In genomic region chr17:82244413-82245140, GRCh38 we compare ENCODE assay signal across 8 cellular contexts. TPM values are rescaled to one million over a fixed set of nuclear protein-coding genes. Genes with fewer than 3 reads are reported as not detected.
DNase-seq lines count a peak whose midpoint lies in the region; ATAC-seq and TF ChIP-seq lines count a peak whose summit lies in the region.

No MANE protein-coding gene starts in this region.

- TF ChIP-seq POLR2A in body of pancreas (IDR thresholded peaks at IDR 0.05), result no peak

- intact Hi-C loops in body of pancreas (cut with DNase I), result no loop called here

- 0 out of 2 replicates have a peak, but pooled peaks cover 4% of the 10 kb centered on the region for H4K20me1 ChIP-seq in DOHH2 (ENCODE audit: control insufficient read depth, insufficient read depth, low read depth, low read length)

- TF ChIP-seq CTCF in DOHH2 (IDR thresholded peaks at IDR 0.05; ENCODE audit: low read depth, low read length, poor library complexity, severe bottlenecking) (peak; percentile 31), LNCAP (IDR thresholded peaks at IDR 0.05) (peak; percentile 68), body of pancreas (IDR thresholded peaks at IDR 0.05) (peak in 5 of 7 experiments; percentile 13 to 38 (median 26))

- H3F3A ChIP-seq in DOHH2 (ENCODE audit: control insufficient read depth, insufficient read depth), result peaks cover 2% of the 10 kb centered on the region; the same call in 1 of the 2 replicates

- no peaks in the 10 kb centered on the region for H3K9me3 ChIP-seq in DOHH2 (ENCODE audit: control insufficient read depth, insufficient read depth, low read length)
- no peaks in the 10 kb centered on the region for H3K9me3 ChIP-seq in body of pancreas
- H3K9me3 ChIP-seq in muscle layer of colon (ENCODE audit: low read length), result no peaks in the 10 kb centered on the region

- H3K79me2 ChIP-seq in DOHH2 (ENCODE audit: control insufficient read depth, low read length), result no peaks in the 10 kb centered on the region; the same call in 1 of the 2 replicates

- ATAC-seq in body of pancreas, result no peak
- no peak for ATAC-seq in HG03039 (IDR thresholded peaks at IDR 0.05; ENCODE audit: unreplicated experiment)
- ATAC-seq in GM21381 (IDR thresholded peaks at IDR 0.05; ENCODE audit: unreplicated experiment), result no peak

- DNase-seq in body of pancreas (no peak), NCI-H524 treated with DMSO at 0.1 percent for 48 hours (lab: John Stamatoyannopoulos, UW) (no peak)
- no peak for DNase-seq in activated effector memory CD4-positive, alpha-beta T cell treated with Interleukin-2 at 50 U/mL for 16 hours

- no peak overlapping the region for H3K4me2 ChIP-seq in DOHH2 (ENCODE audit: low read length)

- 87 to 91% methylated on average over 35 to 39 of the region's 39 CpGs for WGBS in body of pancreas, 2 donors

- H3K9ac ChIP-seq in muscle layer of colon (ENCODE audit: low read length), result no peak overlapping the region

- no peaks in the 10 kb centered on the region for H3K9me2 ChIP-seq in DOHH2 (replicated peaks; ENCODE audit: control insufficient read depth, low read length)

- H3K36me3 ChIP-seq in DOHH2 (ENCODE audit: control insufficient read depth, low read length), result peaks cover 87% of the 10 kb centered on the region
- peaks cover 27 to 45% of the 10 kb centered on the region in 2 donors for H3K36me3 ChIP-seq in body of pancreas (replicated peaks in 1 of 2; ENCODE audit: insufficient read depth in 1 of 2, low read depth in 2 of 2)
- peaks cover 62% of the 10 kb centered on the region for H3K36me3 ChIP-seq in muscle layer of colon (ENCODE audit: insufficient read depth, low read length)

- H3K27ac ChIP-seq in DOHH2 (ENCODE audit: low read depth, low read length), result no peak overlapping the region
- no peak overlapping the region for H3K27ac ChIP-seq in body of pancreas
- peak overlapping the region; percentile 48 for H3K27ac ChIP-seq in muscle layer of colon (ENCODE audit: low read depth, low read length)

- no peak overlapping the region for H3K4me3 ChIP-seq in DOHH2 (ENCODE audit: low read length)
- no peak overlapping the region for H3K4me3 ChIP-seq in body of pancreas
- H3K4me3 ChIP-seq in muscle layer of colon (ENCODE audit: low read depth in 1 of 2, low read length in 2 of 2), result no peak overlapping the region

- H3K4me1 ChIP-seq in DOHH2 (ENCODE audit: control insufficient read depth, low read length) (no peaks in the 10 kb centered on the region), body of pancreas (peaks cover 51% of the 10 kb centered on the region), muscle layer of colon (ENCODE audit: insufficient read depth, low read length) (peaks cover 71% of the 10 kb centered on the region)

- H3K27me3 ChIP-seq in DOHH2 (ENCODE audit: control insufficient read depth, low read length) (no peaks in the 10 kb centered on the region), body of pancreas (no peaks in the 10 kb centered on the region), muscle layer of colon (ENCODE audit: control insufficient read depth in 1 of 2, insufficient read depth in 2 of 2, low read length in 2 of 2) (no peaks in the 10 kb centered on the region)

RNA-seq across cellular contexts. Expression of gene SLC16A3, which starts 15.7 kb away (rescaled TPM):
- total RNA-seq in body of pancreas, result 1 to 10 TPM; 2.0 to 5.4 TPM

RNA-seq across cellular contexts. Expression of gene CSNK1D, which starts 28.9 kb away (rescaled TPM):
- 100 to 1,000 TPM in 1 of 2 donors, 10 to 100 TPM in 1; 37.6 to 116 TPM for total RNA-seq in body of pancreas

RNA-seq across cellular contexts. Expression of gene CCDC57, which starts 31.9 kb away (rescaled TPM):
- total RNA-seq in body of pancreas, result 10 to 100 TPM; 24.1 to 60.3 TPM
